ENCODE assay signal across 25 cellular contexts in the genomic region with DNA sequence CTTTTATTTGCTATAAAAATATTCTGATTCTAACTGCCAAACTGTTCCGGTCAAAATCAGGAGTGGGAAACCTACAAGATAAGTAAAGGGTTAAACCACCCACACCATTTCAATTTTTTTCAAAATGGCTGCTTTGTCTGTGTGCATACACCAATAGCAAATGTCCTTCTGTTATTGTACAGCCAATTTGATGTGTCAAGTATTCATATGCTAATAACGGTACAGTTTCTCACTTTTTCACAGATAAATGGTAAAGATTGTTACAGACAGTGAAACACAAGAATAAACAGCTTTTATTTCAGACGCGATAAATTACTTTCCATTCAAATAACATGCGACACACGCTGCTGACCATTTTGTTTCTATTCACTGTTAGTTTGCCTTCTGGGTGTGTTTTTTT.
"Had no signal": no experiment of that assay in that cellular context is flagged by ENCODE, and none has a peak within 500 bp of the region (broad histone marks: within the 10 kb centered on the region; RNA-seq: fewer than 3 reads in every experiment).

No MANE protein-coding gene starts in this region.

- H3K9ac ChIP-seq: parathyroid adenoma had no signal

- H3K4me1 Mint-ChIP-seq: activated CD4-positive, alpha-beta memory T cell treated with anti-CD3 and anti-CD28 coated beads, Interleukin-2, amount 10 ng/mL, durations not matched to agents 7 days and 5 days; activated CD4-positive, alpha-beta T cell treated with anti-CD3 and anti-CD28 coated beads for 36 hours; activated naive CD4-positive, alpha-beta T cell treated with anti-CD3 and anti-CD28 coated beads, Interleukin-2, amount 10 ng/mL, durations not matched to agents 7 days and 5 days; naive thymus-derived CD8-positive, alpha-beta T cell; stimulated activated effector memory CD8-positive, alpha-beta T cell treated with anti-CD3 and anti-CD28 coated beads, Interleukin-12 subunit alpha, Interleukin-12 subunit beta, amount 100 ng/mL, for 72 hours; stimulated activated naive CD8-positive, alpha-beta T cell treated with anti-CD3 and anti-CD28 coated beads, Interleukin-15, amount 100 ng/mL, for 72 hours had no signal

- H3K27ac ChIP-seq: body of pancreas, esophagus muscularis mucosa, gastrocnemius medialis, left ventricle myocardium inferior, parathyroid adenoma, right lobe of liver, skin epidermis, testis, uterus had no signal

- H3K27me3 Mint-ChIP-seq: activated naive CD4-positive, alpha-beta T cell treated with anti-CD3 and anti-CD28 coated beads, Interleukin-2, amount 10 ng/mL, durations not matched to agents 7 days and 5 days had no signal

- H3K27me3 ChIP-seq: body of pancreas, esophagus muscularis mucosa, gastrocnemius medialis, right lobe of liver, testis, uterus had no signal

- DNase-seq: activated CD4-positive, alpha-beta memory T cell treated with anti-CD3 and anti-CD28 coated beads, Interleukin-2, amount 10 ng/mL, durations not matched to agents 7 days and 5 days; activated CD4-positive, alpha-beta T cell treated with anti-CD3 and anti-CD28 coated beads for 36 hours; activated effector memory CD4-positive, alpha-beta T cell treated with anti-CD3 and anti-CD28 coated beads, Interleukin-2, amount 50 U/mL, for 16 hours; activated naive CD4-positive, alpha-beta T cell treated with anti-CD3 and anti-CD28 coated beads, Interleukin-2, amount 10 ng/mL, durations not matched to agents 7 days and 5 days; amygdala; body of pancreas; dermis blood vessel endothelial cell; effector memory CD4-positive, alpha-beta T cell; gastrocnemius medialis; head of caudate nucleus; left ventricle myocardium inferior; naive thymus-derived CD8-positive, alpha-beta T cell; right lobe of liver; stimulated activated CD4-positive, alpha-beta T cell treated with anti-CD3 and anti-CD28 coated beads, Interleukin-2, amount 100 ng/mL, for 24 hours; stimulated activated naive CD8-positive, alpha-beta T cell treated with anti-CD3 and anti-CD28 coated beads, Interleukin-15, amount 100 ng/mL, for 72 hours; T1000; testis; trophoblast cell; uterus had no signal

- H3K27ac Mint-ChIP-seq: activated CD4-positive, alpha-beta memory T cell treated with anti-CD3 and anti-CD28 coated beads, Interleukin-2, amount 10 ng/mL, durations not matched to agents 7 days and 5 days; activated CD4-positive, alpha-beta T cell treated with anti-CD3 and anti-CD28 coated beads for 36 hours; activated naive CD4-positive, alpha-beta T cell treated with anti-CD3 and anti-CD28 coated beads, Interleukin-2, amount 10 ng/mL, durations not matched to agents 7 days and 5 days; mesothelial cell of epicardium; stimulated activated effector memory CD8-positive, alpha-beta T cell treated with anti-CD3 and anti-CD28 coated beads, Interleukin-12 subunit alpha, Interleukin-12 subunit beta, amount 100 ng/mL, for 72 hours had no signal

- H3K9me3 ChIP-seq: body of pancreas, esophagus muscularis mucosa, gastrocnemius medialis, left ventricle myocardium inferior, right lobe of liver, testis, uterus had no signal

- H3K4me1 ChIP-seq: body of pancreas, esophagus muscularis mucosa, left ventricle myocardium inferior, parathyroid adenoma, right lobe of liver, testis, uterus had no signal

- H3K36me3 Mint-ChIP-seq: activated naive CD4-positive, alpha-beta T cell treated with anti-CD3 and anti-CD28 coated beads, Interleukin-2, amount 10 ng/mL, durations not matched to agents 7 days and 5 days; mesothelial cell of epicardium; naive thymus-derived CD8-positive, alpha-beta T cell; stimulated activated effector memory CD8-positive, alpha-beta T cell treated with anti-CD3 and anti-CD28 coated beads, Interleukin-12 subunit alpha, Interleukin-12 subunit beta, amount 100 ng/mL, for 72 hours; WTC11 had no signal

- H3K4me3 ChIP-seq: body of pancreas, esophagus muscularis mucosa, gastrocnemius medialis, left ventricle myocardium inferior, right lobe of liver, skin epidermis, uterus had no signal

- H3K9me3 Mint-ChIP-seq: activated CD4-positive, alpha-beta memory T cell treated with anti-CD3 and anti-CD28 coated beads, Interleukin-2, amount 10 ng/mL, durations not matched to agents 7 days and 5 days; activated naive CD4-positive, alpha-beta T cell treated with anti-CD3 and anti-CD28 coated beads, Interleukin-2, amount 10 ng/mL, durations not matched to agents 7 days and 5 days; mesothelial cell of epicardium; naive thymus-derived CD8-positive, alpha-beta T cell; stimulated activated effector memory CD8-positive, alpha-beta T cell treated with anti-CD3 and anti-CD28 coated beads, Interleukin-12 subunit alpha, Interleukin-12 subunit beta, amount 100 ng/mL, for 72 hours; stimulated activated naive CD8-positive, alpha-beta T cell treated with anti-CD3 and anti-CD28 coated beads, Interleukin-15, amount 100 ng/mL, for 72 hours; WTC11 had no signal

- H3K36me3 ChIP-seq: esophagus muscularis mucosa, gastrocnemius medialis, left ventricle myocardium inferior, right lobe of liver, uterus had no signal

- H3K4me3 Mint-ChIP-seq: activated CD4-positive, alpha-beta memory T cell treated with anti-CD3 and anti-CD28 coated beads, Interleukin-2, amount 10 ng/mL, durations not matched to agents 7 days and 5 days; activated CD4-positive, alpha-beta T cell treated with anti-CD3 and anti-CD28 coated beads for 36 hours; activated naive CD4-positive, alpha-beta T cell treated with anti-CD3 and anti-CD28 coated beads, Interleukin-2, amount 10 ng/mL, durations not matched to agents 7 days and 5 days; mesothelial cell of epicardium; naive thymus-derived CD8-positive, alpha-beta T cell; stimulated activated effector memory CD8-positive, alpha-beta T cell treated with anti-CD3 and anti-CD28 coated beads, Interleukin-12 subunit alpha, Interleukin-12 subunit beta, amount 100 ng/mL, for 72 hours; stimulated activated naive CD8-positive, alpha-beta T cell treated with anti-CD3 and anti-CD28 coated beads, Interleukin-15, amount 100 ng/mL, for 72 hours; WTC11 had no signal
